ENCODE assay signal across 17 cellular contexts in genomic region chr1:229947968-229948367, GRCh38.
"Had no signal": no experiment of that assay in that cellular context is flagged by ENCODE, and none has a peak within 500 bp of the region (broad histone marks: within the 10 kb centered on the region; RNA-seq: fewer than 3 reads in every experiment).

No MANE protein-coding gene starts in this region.

- H3K27me3 ChIP-seq: body of pancreas, dorsolateral prefrontal cortex, upper lobe of right lung had no signal

- H3K4me1 ChIP-seq: psoas muscle, upper lobe of right lung had no signal

- DNase-seq: activated CD4-positive, alpha-beta T cell treated with anti-CD3 and anti-CD28 coated beads, Interleukin-2, amount 10 ng/mL, durations not matched to agents 7 days and 5 days; activated CD4-positive, CD25-positive, alpha-beta regulatory T cell; activated CD8-positive, alpha-beta memory T cell treated with anti-CD3 and anti-CD28 coated beads for 24 hours; activated naive CD4-positive, alpha-beta T cell treated with anti-CD3 and anti-CD28 coated beads for 36 hours; body of pancreas; dorsolateral prefrontal cortex; esophagus squamous epithelium; foreskin melanocyte; head of caudate nucleus; occipital lobe; psoas muscle; stimulated activated CD4-positive, alpha-beta T cell treated with anti-CD3 and anti-CD28 coated beads, Interleukin-12 subunit alpha, Interleukin-12 subunit beta, amount 100 ng/mL, for 4 hours; stimulated activated naive CD4-positive, alpha-beta T cell treated with Interleukin-2 at 50 U/mL for 16 hours; T-helper 2 cell; upper lobe of right lung had no signal

- H3K27ac ChIP-seq: body of pancreas, dorsolateral prefrontal cortex, esophagus squamous epithelium, psoas muscle, upper lobe of right lung had no signal

- ATAC-seq: body of pancreas; natural killer cell treated with Interleukin-12 subunit alpha and Interleukin-12 subunit beta and Interleukin-15 and Interleukin-18, amount 100 ng/mL, for 72 hours; psoas muscle; sciatic nerve; upper lobe of right lung had no signal

- H3K4me3 ChIP-seq: body of pancreas, dorsolateral prefrontal cortex, esophagus squamous epithelium, psoas muscle, upper lobe of right lung had no signal

- H3K36me3 ChIP-seq: esophagus squamous epithelium, upper lobe of right lung had no signal

- H3K9me3 ChIP-seq: body of pancreas, esophagus squamous epithelium, psoas muscle, upper lobe of right lung had no signal
